1 cellular context compared by ENCODE assay signal in the genomic region with DNA sequence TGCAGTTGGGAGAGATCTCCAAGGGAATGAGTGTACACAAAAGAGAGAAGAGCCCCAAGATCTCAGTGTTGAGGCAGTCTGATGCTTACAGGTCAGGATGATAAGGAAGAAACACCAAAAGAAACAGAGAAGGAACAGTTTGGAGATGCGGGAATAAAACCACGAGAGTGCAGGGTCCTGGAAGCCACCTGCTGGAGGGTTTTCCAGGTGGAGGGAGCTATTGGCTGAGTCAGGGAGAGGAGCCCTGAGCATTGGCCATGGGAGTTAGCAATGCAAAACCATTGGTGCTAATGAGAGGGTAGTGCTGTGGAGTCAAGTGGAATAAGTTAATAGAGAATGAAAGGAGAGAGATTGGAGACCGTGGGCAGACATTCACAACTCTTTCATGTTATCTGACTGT.
A peak's percentile ranks its signal among the peaks of the same experiment; 100 is the strongest.
TF ChIP-seq lines count a peak whose summit lies in the region.

No MANE protein-coding gene starts in this region.

TF ChIP-seq in HepG2, 621 proteins besides CTCF, POLR2A, EP300 and RAD21:
- TF ChIP-seq IKZF1 (IDR thresholded peaks at IDR 0.05): 0 out of 2 replicates have a peak, but pooled peaks have one; percentile 7
- TF ChIP-seq GATA4 (IDR thresholded peaks at IDR 0.05; ENCODE audit: borderline replicate concordance, low read depth): no peak
- no peak for TF ChIP-seq ZSCAN22 (CRISPR knock-in tag; IDR thresholded peaks at IDR 0.05)
- no peak for TF ChIP-seq SATB2 (CRISPR knock-in tag; IDR thresholded peaks at IDR 0.05)
- TF ChIP-seq, protein P1, sequence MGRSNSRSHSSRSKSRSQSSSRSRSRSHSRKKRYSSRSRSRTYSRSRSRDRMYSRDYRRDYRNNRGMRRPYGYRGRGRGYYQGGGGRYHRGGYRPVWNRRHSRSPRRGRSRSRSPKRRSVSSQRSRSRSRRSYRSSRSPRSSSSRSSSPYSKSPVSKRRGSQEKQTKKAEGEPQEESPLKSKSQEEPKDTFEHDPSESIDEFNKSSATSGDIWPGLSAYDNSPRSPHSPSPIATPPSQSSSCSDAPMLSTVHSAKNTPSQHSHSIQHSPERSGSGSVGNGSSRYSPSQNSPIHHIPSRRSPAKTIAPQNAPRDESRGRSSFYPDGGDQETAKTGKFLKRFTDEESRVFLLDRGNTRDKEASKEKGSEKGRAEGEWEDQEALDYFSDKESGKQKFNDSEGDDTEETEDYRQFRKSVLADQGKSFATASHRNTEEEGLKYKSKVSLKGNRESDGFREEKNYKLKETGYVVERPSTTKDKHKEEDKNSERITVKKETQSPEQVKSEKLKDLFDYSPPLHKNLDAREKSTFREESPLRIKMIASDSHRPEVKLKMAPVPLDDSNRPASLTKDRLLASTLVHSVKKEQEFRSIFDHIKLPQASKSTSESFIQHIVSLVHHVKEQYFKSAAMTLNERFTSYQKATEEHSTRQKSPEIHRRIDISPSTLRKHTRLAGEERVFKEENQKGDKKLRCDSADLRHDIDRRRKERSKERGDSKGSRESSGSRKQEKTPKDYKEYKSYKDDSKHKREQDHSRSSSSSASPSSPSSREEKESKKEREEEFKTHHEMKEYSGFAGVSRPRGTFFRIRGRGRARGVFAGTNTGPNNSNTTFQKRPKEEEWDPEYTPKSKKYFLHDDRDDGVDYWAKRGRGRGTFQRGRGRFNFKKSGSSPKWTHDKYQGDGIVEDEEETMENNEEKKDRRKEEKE (IDR thresholded peaks at IDR 0.05): no peak
